Comparison of ENCODE assay signal across 8 cellular contexts in genomic region chr15:56805466-56806146, GRCh38.
DNase-seq lines count a peak whose midpoint lies in the region; ATAC-seq and TF ChIP-seq lines count a peak whose summit lies in the region.

No MANE protein-coding gene starts in this region.

- ATAC-seq in GM21360 (IDR thresholded peaks at IDR 0.05; ENCODE audit: unreplicated experiment) (peak; percentile 73), GM19463 (IDR thresholded peaks at IDR 0.05; ENCODE audit: unreplicated experiment) (no peak), GM21619 (IDR thresholded peaks at IDR 0.05; ENCODE audit: unreplicated experiment) (no peak)
- ATAC-seq in stimulated activated effector memory CD8-positive, alpha-beta T cell treated with anti-CD3 and anti-CD28 coated beads, Interleukin-12 subunit alpha, Interleukin-12 subunit beta, amount 100 ng/mL, for 72 hours, result peak; percentile 100

- peaks cover 6% of the 10 kb centered on the region for H3K4me1 Mint-ChIP-seq in stimulated activated effector memory CD8-positive, alpha-beta T cell treated with anti-CD3 and anti-CD28 coated beads, Interleukin-12 subunit alpha, Interleukin-12 subunit beta, amount 100 ng/mL, for 72 hours

- no peaks in the 10 kb centered on the region for H3K36me3 Mint-ChIP-seq in stimulated activated effector memory CD8-positive, alpha-beta T cell treated with anti-CD3 and anti-CD28 coated beads, Interleukin-12 subunit alpha, Interleukin-12 subunit beta, amount 100 ng/mL, for 72 hours

- no peak for TF ChIP-seq CTCF in fibroblast of the aortic adventitia (IDR thresholded peaks at IDR 0.05; ENCODE audit: insufficient read depth, low read length)

- no peak overlapping the region for H3K27ac Mint-ChIP-seq in stimulated activated effector memory CD8-positive, alpha-beta T cell treated with anti-CD3 and anti-CD28 coated beads, Interleukin-12 subunit alpha, Interleukin-12 subunit beta, amount 100 ng/mL, for 72 hours

- H3K9me3 Mint-ChIP-seq in stimulated activated effector memory CD8-positive, alpha-beta T cell treated with anti-CD3 and anti-CD28 coated beads, Interleukin-12 subunit alpha, Interleukin-12 subunit beta, amount 100 ng/mL, for 72 hours, result peaks cover 16% of the 10 kb centered on the region

- in situ Hi-C loops in SK-MEL-5 (cut with HindIII; ENCODE audit: low pct_unique_long_range_greater_than_20kb, low sequenced_read_pairs), result no loop called here

- peak overlapping the region; percentile 36 for H3K4me3 ChIP-seq in fibroblast of the aortic adventitia (ENCODE audit: low read depth, low read length)

- DNase-seq in A172 (ENCODE audit: low spot score), result peak; percentile 82
- DNase-seq in SK-MEL-5 (ENCODE audit: low read depth, low spot score), result peak; percentile 59
- DNase-seq in fibroblast of the aortic adventitia (ENCODE audit: low read depth), result peak; percentile 91
- no peak for DNase-seq in stimulated activated effector memory CD8-positive, alpha-beta T cell treated with anti-CD3 and anti-CD28 coated beads, Interleukin-12 subunit alpha, Interleukin-12 subunit beta, amount 100 ng/mL, for 72 hours (ENCODE audit: low spot score in 2 of 2)
- no peak for DNase-seq in NCI-H510A (lab: John Stamatoyannopoulos, UW)

- peak overlapping the region; percentile 2 for H3K4me3 Mint-ChIP-seq in stimulated activated effector memory CD8-positive, alpha-beta T cell treated with anti-CD3 and anti-CD28 coated beads, Interleukin-12 subunit alpha, Interleukin-12 subunit beta, amount 100 ng/mL, for 72 hours

Comparison
In these comparisons a context has a peak if more than half of its experiments do, and no peak if none do; other contexts are left out.
1. DNase-seq: peak in A172 (single experiment), SK-MEL-5 (single experiment) and fibroblast of the aortic adventitia (single experiment); none in stimulated activated effector memory CD8-positive, alpha-beta T cell treated with anti-CD3 and anti-CD28 coated beads, Interleukin-12 subunit alpha, Interleukin-12 subunit beta, amount 100 ng/mL, for 72 hours (0 of 2) and NCI-H510A (single experiment).
2. ATAC-seq: peak in GM21360 (single experiment) and stimulated activated effector memory CD8-positive, alpha-beta T cell treated with anti-CD3 and anti-CD28 coated beads, Interleukin-12 subunit alpha, Interleukin-12 subunit beta, amount 100 ng/mL, for 72 hours (single experiment); none in GM19463 (single experiment) and GM21619 (single experiment).